ENCODE assay signal across 8 cellular contexts in the genomic region with DNA sequence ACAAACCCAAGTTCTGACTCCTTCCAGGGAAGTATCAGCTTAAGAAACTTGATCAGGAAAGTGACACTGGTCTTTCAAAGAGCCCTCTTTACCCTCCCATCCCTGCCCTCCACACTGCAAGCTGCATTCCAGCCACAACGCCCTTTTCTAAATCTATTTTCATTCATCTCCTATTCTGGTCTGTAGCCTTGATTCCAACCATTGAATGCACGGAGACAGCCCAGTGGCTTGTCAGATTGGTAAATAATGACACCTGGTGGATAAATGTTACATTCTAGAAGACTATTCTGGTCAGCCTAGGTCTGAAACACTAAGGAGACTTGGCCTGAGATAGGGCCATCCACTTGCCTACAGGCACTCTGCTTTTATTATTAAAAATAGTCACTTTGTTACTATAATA. TPM values are rescaled to one million over a fixed set of nuclear protein-coding genes. Genes with fewer than 3 reads are reported as not detected.
DNase-seq lines count a peak whose midpoint lies in the region; ATAC-seq and TF ChIP-seq lines count a peak whose summit lies in the region.

No MANE protein-coding gene starts in this region.

- POLR2A ChIA-PET in activated naive CD8-positive, alpha-beta T cell treated with anti-CD3 and anti-CD28 coated beads, Interleukin-2, amount 10 ng/mL, durations not matched to agents 7 days and 5 days (lab: Charles Lee) = no interaction called here
- POLR2A ChIA-PET in RWPE1 (lab: Yijun Ruan, JAX; ENCODE audit: low non-redundant PET) = interaction anchor here (1.0 kb wide), 1 partner anchor 114 kb away, joined by 3 read pairs; a partner anchor contains a TSS

- no peak for DNase-seq in activated naive CD8-positive, alpha-beta T cell treated with anti-CD3 and anti-CD28 coated beads, Interleukin-2, amount 10 ng/mL, durations not matched to agents 7 days and 5 days
- DNase-seq in activated naive CD8-positive, alpha-beta T cell treated with anti-CD3 and anti-CD28 coated beads for 36 hours = no peak
- DNase-seq in RWPE1 (ENCODE audit: low spot score) (peak; percentile 87), fibroblast of the conjunctiva (ENCODE audit: low read depth) (peak; percentile 21), prostate gland (ENCODE audit: low spot score) (peak; percentile 13), epidermal melanocyte (ENCODE audit: insufficient read length, low spot score) (no peak)
- no peak for DNase-seq in activated naive CD4-positive, alpha-beta T cell treated with anti-CD3 and anti-CD28 coated beads, Interleukin-2, amount 50 U/mL, for 16 hours

- no peaks in the 10 kb centered on the region for H3K36me3 ChIP-seq in prostate gland

- no peaks in the 10 kb centered on the region for H3K9me3 ChIP-seq in prostate gland

- no peaks in the 10 kb centered on the region for H3K36me3 Mint-ChIP-seq in activated naive CD8-positive, alpha-beta T cell treated with anti-CD3 and anti-CD28 coated beads, Interleukin-2, amount 10 ng/mL, durations not matched to agents 7 days and 5 days
- H3K36me3 Mint-ChIP-seq in activated naive CD8-positive, alpha-beta T cell treated with anti-CD3 and anti-CD28 coated beads for 36 hours = no peaks in the 10 kb centered on the region

- no peaks in the 10 kb centered on the region for H3K4me1 Mint-ChIP-seq in activated naive CD8-positive, alpha-beta T cell treated with anti-CD3 and anti-CD28 coated beads, Interleukin-2, amount 10 ng/mL, durations not matched to agents 7 days and 5 days
- H3K4me1 Mint-ChIP-seq in activated naive CD8-positive, alpha-beta T cell treated with anti-CD3 and anti-CD28 coated beads for 36 hours = no peaks in the 10 kb centered on the region

- intact Hi-C loops in prostate gland (cut with DNase I) = loop anchor here (2.0 to 5.0 kb wide), 2 partner anchors 40 to 150 kb away; a partner anchor contains a TSS

- TF ChIP-seq POLR2A in prostate gland (IDR thresholded peaks at IDR 0.05) = no peak

- H3K27ac ChIP-seq in RWPE1 (peak overlapping the region; percentile 48), prostate gland (no peak overlapping the region)

- H3K9me3 Mint-ChIP-seq in activated naive CD8-positive, alpha-beta T cell treated with anti-CD3 and anti-CD28 coated beads, Interleukin-2, amount 10 ng/mL, durations not matched to agents 7 days and 5 days = no peaks in the 10 kb centered on the region
- H3K9me3 Mint-ChIP-seq in activated naive CD8-positive, alpha-beta T cell treated with anti-CD3 and anti-CD28 coated beads for 36 hours = no peaks in the 10 kb centered on the region

- H3K4me3 ChIP-seq in prostate gland = no peak overlapping the region

- no peaks in the 10 kb centered on the region for H3K27me3 Mint-ChIP-seq in activated naive CD8-positive, alpha-beta T cell treated with anti-CD3 and anti-CD28 coated beads, Interleukin-2, amount 10 ng/mL, durations not matched to agents 7 days and 5 days
- H3K27me3 Mint-ChIP-seq in activated naive CD8-positive, alpha-beta T cell treated with anti-CD3 and anti-CD28 coated beads for 36 hours = no peaks in the 10 kb centered on the region

- H3K4me3 Mint-ChIP-seq in activated naive CD8-positive, alpha-beta T cell treated with anti-CD3 and anti-CD28 coated beads, Interleukin-2, amount 10 ng/mL, durations not matched to agents 7 days and 5 days = no peak overlapping the region
- no peak overlapping the region for H3K4me3 Mint-ChIP-seq in activated naive CD8-positive, alpha-beta T cell treated with anti-CD3 and anti-CD28 coated beads for 36 hours

- H3K27ac Mint-ChIP-seq in activated naive CD8-positive, alpha-beta T cell treated with anti-CD3 and anti-CD28 coated beads, Interleukin-2, amount 10 ng/mL, durations not matched to agents 7 days and 5 days = no peak overlapping the region
- H3K27ac Mint-ChIP-seq in activated naive CD8-positive, alpha-beta T cell treated with anti-CD3 and anti-CD28 coated beads for 36 hours = no peak overlapping the region

- no peaks in the 10 kb centered on the region for H3K4me1 ChIP-seq in prostate gland (replicated peaks)

- 21% methylated on average over 2 of the region's 2 CpGs for WGBS in prostate gland

- no peaks in the 10 kb centered on the region for H3K27me3 ChIP-seq in prostate gland (replicated peaks; ENCODE audit: insufficient read depth)

- peak; percentile 57 for TF ChIP-seq CTCF in RWPE1 (conservative IDR thresholded peaks at IDR 0.05; ENCODE audit: low read depth)
- peak in 3 of 4 experiments; percentile 33 to 68 (median 65) for TF ChIP-seq CTCF in prostate gland (IDR thresholded peaks at IDR 0.05)

- peak; percentile 60 for ATAC-seq in activated naive CD8-positive, alpha-beta T cell treated with anti-CD3 and anti-CD28 coated beads, Interleukin-2, amount 10 ng/mL, durations not matched to agents 7 days and 5 days (ENCODE audit: low read depth)
- no peak for ATAC-seq in GM19452 (IDR thresholded peaks at IDR 0.05; ENCODE audit: unreplicated experiment)

- CTCF ChIA-PET in RWPE1 (lab: Yijun Ruan, JAX) = interaction anchor here (0.6 to 2.1 kb wide), 19 partner anchors 11 to 414 kb away, joined by 3 to 35 read pairs (median 3); a partner anchor contains a TSS

RNA-seq across cellular contexts. Expression of a gene that starts 20.9 kb away (rescaled TPM):
- 1 to 10 TPM; 1.7 to 2.2 TPM for total RNA-seq in activated naive CD8-positive, alpha-beta T cell treated with anti-CD3 and anti-CD28 coated beads, Interleukin-2, amount 10 ng/mL, durations not matched to agents 7 days and 5 days
- total RNA-seq in activated naive CD8-positive, alpha-beta T cell treated with anti-CD3 and anti-CD28 coated beads for 36 hours = 1 to 10 TPM; 3.0 to 3.4 TPM
- total RNA-seq in prostate gland = 1 to 10 TPM; 4.7 to 5.5 TPM

RNA-seq across cellular contexts. Expression of a gene that starts 22.9 kb away (rescaled TPM):
- total RNA-seq in activated naive CD8-positive, alpha-beta T cell treated with anti-CD3 and anti-CD28 coated beads, Interleukin-2, amount 10 ng/mL, durations not matched to agents 7 days and 5 days = not detected
- total RNA-seq in activated naive CD8-positive, alpha-beta T cell treated with anti-CD3 and anti-CD28 coated beads for 36 hours = not detected
- total RNA-seq in prostate gland = 10 to 100 TPM in 1 of 2 donors, not detected in 1; 14.0 TPM

RNA-seq across cellular contexts. Expression of a gene that starts 28.1 kb away (rescaled TPM):
- 10 to 100 TPM in 1 of 2 experiments, 1 to 10 TPM in 1; 9.3 to 10.9 TPM for total RNA-seq in activated naive CD8-positive, alpha-beta T cell treated with anti-CD3 and anti-CD28 coated beads, Interleukin-2, amount 10 ng/mL, durations not matched to agents 7 days and 5 days
- 10 to 100 TPM; 10.8 to 11.7 TPM for total RNA-seq in activated naive CD8-positive, alpha-beta T cell treated with anti-CD3 and anti-CD28 coated beads for 36 hours
- total RNA-seq in prostate gland = 10 to 100 TPM; 12.3 to 26.2 TPM

RNA-seq across cellular contexts. Expression of a gene that starts 28.2 kb away (rescaled TPM):
- total RNA-seq in activated naive CD8-positive, alpha-beta T cell treated with anti-CD3 and anti-CD28 coated beads, Interleukin-2, amount 10 ng/mL, durations not matched to agents 7 days and 5 days = not detected
- not detected for total RNA-seq in activated naive CD8-positive, alpha-beta T cell treated with anti-CD3 and anti-CD28 coated beads for 36 hours
- total RNA-seq in prostate gland = 1 to 10 TPM; 1.0 to 2.7 TPM

RNA-seq across cellular contexts. Expression of a gene that starts 39.8 kb away (rescaled TPM):
- total RNA-seq in activated naive CD8-positive, alpha-beta T cell treated with anti-CD3 and anti-CD28 coated beads, Interleukin-2, amount 10 ng/mL, durations not matched to agents 7 days and 5 days = under 1 TPM in 1 of 2 experiments, not detected in 1; 0.23 TPM
- not detected for total RNA-seq in activated naive CD8-positive, alpha-beta T cell treated with anti-CD3 and anti-CD28 coated beads for 36 hours
- 10 to 100 TPM in 1 of 2 donors, not detected in 1; 13.9 TPM for total RNA-seq in prostate gland

Comparison
In these comparisons a context has a peak if more than half of its experiments do, and no peak if none do; other contexts are left out.
1. DNase-seq: peak in RWPE1 (single experiment), fibroblast of the conjunctiva (single experiment) and prostate gland (single experiment); none in activated naive CD8-positive, alpha-beta T cell treated with anti-CD3 and anti-CD28 coated beads, Interleukin-2, amount 10 ng/mL, durations not matched to agents 7 days and 5 days (single experiment), activated naive CD8-positive, alpha-beta T cell treated with anti-CD3 and anti-CD28 coated beads for 36 hours (single experiment), activated naive CD4-positive, alpha-beta T cell treated with anti-CD3 and anti-CD28 coated beads, Interleukin-2, amount 50 U/mL, for 16 hours (single experiment) and epidermal melanocyte (single experiment).